ENCODE assay signal across 18 cellular contexts in genomic region chr5:38723423-38723822, GRCh38.
DNase-seq lines count a peak whose midpoint lies in the region; ATAC-seq and TF ChIP-seq lines count a peak whose summit lies in the region.
"Had no signal": no experiment of that assay in that cellular context is flagged by ENCODE, and none has a peak within 500 bp of the region (broad histone marks: within the 10 kb centered on the region; RNA-seq: fewer than 3 reads in every experiment).

No MANE protein-coding gene starts in this region.

- peaks cover 8% of the 10 kb centered on the region for H3K4me1 Mint-ChIP-seq in activated T-cell treated with anti-CD3 and anti-CD28 coated beads, Interleukin-2, amount 50 U/mL, for 72 hours (ENCODE audit: low read depth)
- peaks cover 78% of the 10 kb centered on the region for H3K4me1 Mint-ChIP-seq in neural progenitor cell
- H3K4me1 Mint-ChIP-seq: CD14-positive monocyte; CD4-positive, alpha-beta memory T cell had no signal

- no peak overlapping the region for H3K27ac Mint-ChIP-seq in activated T-cell treated with anti-CD3 and anti-CD28 coated beads, Interleukin-2, amount 50 U/mL, for 72 hours
- H3K27ac Mint-ChIP-seq in neural progenitor cell = peak overlapping the region; percentile 98
- H3K27ac Mint-ChIP-seq: CD14-positive monocyte; CD4-positive, alpha-beta memory T cell; HFFc6 had no signal

- no peaks in the 10 kb centered on the region for H3K27me3 ChIP-seq in neural progenitor cell
- no peaks in the 10 kb centered on the region for H3K27me3 ChIP-seq in gastroesophageal sphincter
- H3K27me3 ChIP-seq: BLaER1 had no signal

- ATAC-seq in activated T-cell treated with anti-CD3 and anti-CD28 coated beads, Interleukin-2, amount 50 U/mL, for 72 hours (replicated peaks in 1 of 2) = peak; percentile 27 to 46
- no peak for ATAC-seq in gastroesophageal sphincter
- no peak for ATAC-seq in GM18909 (IDR thresholded peaks at IDR 0.05; ENCODE audit: poor library complexity, unreplicated experiment)
- ATAC-seq in HG02763 (IDR thresholded peaks at IDR 0.05; ENCODE audit: unreplicated experiment) = no peak
- ATAC-seq: A549 had no signal

- no peak for TF ChIP-seq CTCF in HEK293 (tag by site-specific recombination; IDR thresholded peaks at IDR 0.05)
- no peak for TF ChIP-seq CTCF in neural progenitor cell (IDR thresholded peaks at IDR 0.05)
- no peak for TF ChIP-seq CTCF in gastroesophageal sphincter (IDR thresholded peaks at IDR 0.05)

- no peak for DNase-seq in activated T-cell treated with anti-CD3 and anti-CD28 coated beads, Interleukin-2, amount 50 U/mL, for 72 hours
- no peak for DNase-seq in activated T-cell treated with anti-CD3 and anti-CD28 coated beads for 4 hours
- no peak for DNase-seq in caudate nucleus (lab: John Stamatoyannopoulos, UW)
- DNase-seq in neural progenitor cell (ENCODE audit: low spot score) = no peak
- DNase-seq: CD4-positive, alpha-beta memory T cell; DMS153; DMS79; GDM1; HFFc6 had no signal

- H3K4me1 ChIP-seq in HEK293 (ENCODE audit: control insufficient read depth, insufficient read depth, low read length) (no peaks in the 10 kb centered on the region), neural progenitor cell (peaks cover 60% of the 10 kb centered on the region), gastroesophageal sphincter (peaks cover 0 to 17% (median 8%) of the 10 kb centered on the region in 3 donors)
- H3K4me1 ChIP-seq: HAP-1 had no signal

- H3K36me3 Mint-ChIP-seq in activated T-cell treated with anti-CD3 and anti-CD28 coated beads, Interleukin-2, amount 50 U/mL, for 72 hours (ENCODE audit: insufficient read depth in 2 of 2) = no peaks in the 10 kb centered on the region
- peaks cover 3% of the 10 kb centered on the region for H3K36me3 Mint-ChIP-seq in neural progenitor cell
- H3K36me3 Mint-ChIP-seq: CD14-positive monocyte; CD4-positive, alpha-beta memory T cell had no signal

- no peaks in the 10 kb centered on the region for H3K79me2 ChIP-seq in neural progenitor cell (ENCODE audit: low read depth)

- peak overlapping the region; percentile 38 for H3K4me2 ChIP-seq in neural progenitor cell
- H3K4me2 ChIP-seq: BLaER1 had no signal

- H3K27ac ChIP-seq in HEK293 (ENCODE audit: extremely low read depth, low read depth, low read length) (no peak overlapping the region), caudate nucleus (ENCODE audit: low read depth, low read length) (peak overlapping the region; percentile 39), neural progenitor cell (no peak overlapping the region), gastroesophageal sphincter (no peak overlapping the region)
- H3K27ac ChIP-seq: 22Rv1, BLaER1 had no signal

- 89 to 100% methylated on average over 2 to 4 of the region's 4 CpGs for WGBS in gastroesophageal sphincter (ENCODE audit: low coverage in 1 of 2), 2 donors

- POLR2A ChIA-PET in HEK293 (lab: Yijun Ruan, JAX) = no interaction called here

- peaks cover 40% of the 10 kb centered on the region for H3F3A ChIP-seq in neural progenitor cell (ENCODE audit: low read depth)

- CTCF ChIA-PET in HEK293 (lab: Yijun Ruan, JAX) = interaction anchor here (0.5 to 1.2 kb wide), 5 partner anchors 28 to 340 kb away, joined by 3 to 4 read pairs (median 3); no protein-coding TSS in a partner anchor

- peak overlapping the region in 1 of 2 donors; percentile 48 for H3K4me3 Mint-ChIP-seq in activated T-cell treated with anti-CD3 and anti-CD28 coated beads, Interleukin-2, amount 50 U/mL, for 72 hours
- H3K4me3 Mint-ChIP-seq in neural progenitor cell = no peak overlapping the region
- H3K4me3 Mint-ChIP-seq: CD14-positive monocyte; CD4-positive, alpha-beta memory T cell; HFFc6 had no signal

- no peak overlapping the region for H3K4me3 ChIP-seq in HEK293 (ENCODE audit: low read depth, low read length)
- no peak overlapping the region for H3K4me3 ChIP-seq in neural progenitor cell
- H3K4me3 ChIP-seq in gastroesophageal sphincter = no peak overlapping the region
- H3K4me3 ChIP-seq: A549, BLaER1, HAP-1 had no signal

- H4K20me1 ChIP-seq in neural progenitor cell (ENCODE audit: low read depth) = no peaks in the 10 kb centered on the region
- H4K20me1 ChIP-seq: BLaER1 had no signal

- H3K27me3 Mint-ChIP-seq in activated T-cell treated with anti-CD3 and anti-CD28 coated beads, Interleukin-2, amount 50 U/mL, for 72 hours (ENCODE audit: low read depth) = peaks cover 38% of the 10 kb centered on the region
- peaks cover 5% of the 10 kb centered on the region for H3K27me3 Mint-ChIP-seq in neural progenitor cell (ENCODE audit: insufficient read depth, low read depth)

- no peak for TF ChIP-seq EP300 in gastroesophageal sphincter (IDR thresholded peaks at IDR 0.05)

- no peaks in the 10 kb centered on the region for H3K36me3 ChIP-seq in HEK293 (ENCODE audit: control insufficient read depth in 2 of 2, insufficient read depth in 1 of 2, low read length in 2 of 2)
- no peaks in the 10 kb centered on the region for H3K36me3 ChIP-seq in neural progenitor cell
- H3K36me3 ChIP-seq in gastroesophageal sphincter = no peaks in the 10 kb centered on the region
- H3K36me3 ChIP-seq: BLaER1, HAP-1 had no signal

- no peaks in the 10 kb centered on the region for H3K9me3 Mint-ChIP-seq in activated T-cell treated with anti-CD3 and anti-CD28 coated beads, Interleukin-2, amount 50 U/mL, for 72 hours
- H3K9me3 Mint-ChIP-seq in neural progenitor cell = peaks cover 11% of the 10 kb centered on the region
- H3K9me3 Mint-ChIP-seq: HFFc6 had no signal

- H3K9ac ChIP-seq in neural progenitor cell = no peak overlapping the region
- H3K9ac ChIP-seq: BLaER1 had no signal

- no peaks in the 10 kb centered on the region for H3K9me3 ChIP-seq in HEK293 (ENCODE audit: control insufficient read depth, insufficient read depth, low read depth, low read length)
- no peaks in the 10 kb centered on the region for H3K9me3 ChIP-seq in neural progenitor cell (ENCODE audit: low read depth)
- no peaks in the 10 kb centered on the region for H3K9me3 ChIP-seq in gastroesophageal sphincter
- H3K9me3 ChIP-seq: A549, BLaER1, HAP-1 had no signal

- H2AFZ ChIP-seq in neural progenitor cell (replicated peaks) = no peak overlapping the region

- no peak for TF ChIP-seq POLR2A in gastroesophageal sphincter (IDR thresholded peaks at IDR 0.05)

TF ChIP-seq in HEK293, 187 proteins besides CTCF, POLR2A, EP300 and RAD21:
- TF ChIP-seq BCL6B (tag by site-specific recombination; IDR thresholded peaks at IDR 0.05) (no peak), ZNF629 (tag by site-specific recombination; IDR thresholded peaks at IDR 0.05) (peak; percentile 20; the same call in 1 of the 2 replicates), ZNF596 (tag by site-specific recombination; IDR thresholded peaks at IDR 0.05) (no peak), ZNF280D (tag by site-specific recombination; IDR thresholded peaks at IDR 0.05) (no peak), ZEB2 (tag by site-specific recombination; IDR thresholded peaks at IDR 0.05) (0 out of 2 replicates have a peak, but pooled peaks have one; percentile 21), ZNF704 (tag by site-specific recombination; IDR thresholded peaks at IDR 0.05) (no peak), ZNF558 (tag by site-specific recombination; IDR thresholded peaks at IDR 0.05) (no peak)

Comparison
In these comparisons a context has a peak if more than half of its experiments do, and no peak if none do; other contexts are left out.
1. ATAC-seq: peak in activated T-cell treated with anti-CD3 and anti-CD28 coated beads, Interleukin-2, amount 50 U/mL, for 72 hours (2 of 2); none in gastroesophageal sphincter (single experiment), GM18909 (single experiment) and HG02763 (single experiment).